In genomic region chr15:90178468-90179435, GRCh38 we compare ENCODE assay signal across 1 cellular context.
TF ChIP-seq lines count a peak whose summit lies in the region.

No MANE protein-coding gene starts in this region.

TF ChIP-seq in GM12878, 131 proteins besides CTCF, POLR2A, EP300 and RAD21 (continued from another document and continues in another):
- peak; percentile 72 for TF ChIP-seq DPF2 (IDR thresholded peaks at IDR 0.05)
- TF ChIP-seq BCL3 (IDR thresholded peaks at IDR 0.05; ENCODE audit: borderline replicate concordance, insufficient read depth, low read depth, low read length, poor library complexity, severe bottlenecking) = no peak
- 0 out of 2 replicates have a peak, but pooled peaks have one; percentile 44 for TF ChIP-seq CREB1 (IDR thresholded peaks at IDR 0.05; ENCODE audit: low read depth)
- no peak for TF ChIP-seq IRF5 (IDR thresholded peaks at IDR 0.05; ENCODE audit: borderline replicate concordance)
- no peak for TF ChIP-seq FOS (IDR thresholded peaks at IDR 0.05; ENCODE audit: borderline replicate concordance, extremely low read depth, insufficient read length)
- no peak for TF ChIP-seq ZBED1 (IDR thresholded peaks at IDR 0.05; ENCODE audit: borderline replicate concordance)
- no peak for TF ChIP-seq ZNF24 (IDR thresholded peaks at IDR 0.05)
- no peak; the same call in 1 of the 2 replicates for TF ChIP-seq MAX (IDR thresholded peaks at IDR 0.05; ENCODE audit: low read depth, low read length)
- TF ChIP-seq SMC3 (IDR thresholded peaks at IDR 0.05; ENCODE audit: borderline replicate concordance, low read length) = no peak
- peak; percentile 26; the same call in 1 of the 2 replicates for TF ChIP-seq RAD51 (IDR thresholded peaks at IDR 0.05)
- TF ChIP-seq ELK1 (IDR thresholded peaks at IDR 0.05; ENCODE audit: low read depth, low read length) = no peak
- no peak for TF ChIP-seq POLR2AphosphoS2 (IDR thresholded peaks at IDR 0.05; ENCODE audit: low read depth, low read length)
- TF ChIP-seq EZH2 (IDR thresholded peaks at IDR 0.05; ENCODE audit: borderline replicate concordance, control insufficient read depth, low read depth, low read length) = no peak
- no peak for TF ChIP-seq RB1 (IDR thresholded peaks at IDR 0.05; ENCODE audit: borderline replicate concordance)
- TF ChIP-seq POU2F2 (IDR thresholded peaks at IDR 0.05; ENCODE audit: borderline replicate concordance, low read depth, low read length) = no peak
- TF ChIP-seq SPI1 (IDR thresholded peaks at IDR 0.05; ENCODE audit: borderline replicate concordance, insufficient read depth, low read depth, low read length) = peak; percentile 65; the same call in 1 of the 2 replicates
- no peak for TF ChIP-seq RFX5 (IDR thresholded peaks at IDR 0.05; ENCODE audit: low read depth, low read length)
- TF ChIP-seq MTA3 (IDR thresholded peaks at IDR 0.05; ENCODE audit: borderline replicate concordance, low read length) = no peak
- TF ChIP-seq ZNF384 (IDR thresholded peaks at IDR 0.05; ENCODE audit: borderline replicate concordance, low read depth, low read length) = no peak
- no peak for TF ChIP-seq PML (IDR thresholded peaks at IDR 0.05; ENCODE audit: low read length)
- no peak for TF ChIP-seq WRNIP1 (IDR thresholded peaks at IDR 0.05; ENCODE audit: borderline replicate concordance, low read depth, low read length)
- no peak for TF ChIP-seq ZBTB40 (IDR thresholded peaks at IDR 0.05; ENCODE audit: borderline replicate concordance)
- TF ChIP-seq PAX5 (IDR thresholded peaks at IDR 0.05; ENCODE audit: borderline replicate concordance, low read depth, low read length) = no peak
- TF ChIP-seq RUNX3 (IDR thresholded peaks at IDR 0.05; ENCODE audit: low read length) = peak; percentile 95
- TF ChIP-seq ZNF207 (IDR thresholded peaks at IDR 0.05; ENCODE audit: borderline replicate concordance) = no peak
- TF ChIP-seq YY1 (IDR thresholded peaks at IDR 0.05; ENCODE audit: low read depth, low read length) = no peak
- peak; percentile 52; the same call in 1 of the 2 replicates for TF ChIP-seq PKNOX1 (IDR thresholded peaks at IDR 0.05)
- TF ChIP-seq JUNB (IDR thresholded peaks at IDR 0.05) = no peak
- no peak for TF ChIP-seq E2F4 (IDR thresholded peaks at IDR 0.05; ENCODE audit: low read depth, low read length)
- no peak for TF ChIP-seq TBL1XR1 (IDR thresholded peaks at IDR 0.05; ENCODE audit: low read depth, low read length)
- TF ChIP-seq BHLHE40 (IDR thresholded peaks at IDR 0.05; ENCODE audit: borderline replicate concordance in 1 of 2, low read depth in 2 of 2, low read length in 1 of 2) = peak; percentile 75 to 86
- TF ChIP-seq ZBTB33 (IDR thresholded peaks at IDR 0.05) = no peak
- no peak for TF ChIP-seq NR2F1 (conservative IDR thresholded peaks at IDR 0.05)
- TF ChIP-seq RELA (IDR thresholded peaks at IDR 0.05; ENCODE audit: borderline replicate concordance, partially characterized antibody) = no peak
- no peak for TF ChIP-seq RCOR1 (conservative IDR thresholded peaks at IDR 0.05; ENCODE audit: low read depth, low read length)
- TF ChIP-seq USF1 (IDR thresholded peaks at IDR 0.05; ENCODE audit: borderline replicate concordance, extremely low read length, insufficient read depth, low read depth, low read length) = no peak
- TF ChIP-seq ATF3 (IDR thresholded peaks at IDR 0.05; ENCODE audit: borderline replicate concordance, extremely low read depth, low read depth, low read length) = no peak
- no peak for TF ChIP-seq FOXK2 (IDR thresholded peaks at IDR 0.05)
- TF ChIP-seq TCF3 (IDR thresholded peaks at IDR 0.05; ENCODE audit: borderline replicate concordance, insufficient read depth, low read depth, low read length) = no peak
- TF ChIP-seq IKZF2 (IDR thresholded peaks at IDR 0.05) = peak; percentile 77
- no peak for TF ChIP-seq NRF1 (conservative IDR thresholded peaks at IDR 0.05; ENCODE audit: low read depth, low read length)
- no peak for TF ChIP-seq SMAD5 (IDR thresholded peaks at IDR 0.05; ENCODE audit: low read depth)
- TF ChIP-seq NBN (IDR thresholded peaks at IDR 0.05) = peak; percentile 63
- no peak for TF ChIP-seq BCLAF1 (IDR thresholded peaks at IDR 0.05)
- TF ChIP-seq ZNF274 (IDR thresholded peaks at IDR 0.05; ENCODE audit: insufficient read depth, insufficient read length) = no peak
- no peak for TF ChIP-seq TAF1 (IDR thresholded peaks at IDR 0.05; ENCODE audit: borderline replicate concordance, low read depth, low read length)
- no peak for TF ChIP-seq TCF7 (IDR thresholded peaks at IDR 0.05; ENCODE audit: borderline replicate concordance)
- no peak for TF ChIP-seq ESRRA (IDR thresholded peaks at IDR 0.05; ENCODE audit: low read length)
- TF ChIP-seq JUND (IDR thresholded peaks at IDR 0.05; ENCODE audit: low read depth, low read length) = no peak
- peak; percentile 67; the same call in 1 of the 2 replicates for TF ChIP-seq IKZF1 (conservative IDR thresholded peaks at IDR 0.05)
- TF ChIP-seq SUPT20H (IDR thresholded peaks at IDR 0.05; ENCODE audit: borderline replicate concordance, control insufficient read depth, low read depth, low read length) = no peak
- TF ChIP-seq MXI1 (IDR thresholded peaks at IDR 0.05; ENCODE audit: low read depth, low read length) = no peak
